Comparison of ENCODE assay signal across 35 cellular contexts in genomic region chr9:127749090-127749787, GRCh38. TPM values are rescaled to one million over a fixed set of nuclear protein-coding genes. Genes with fewer than 3 reads are reported as not detected.
"Had no signal": no experiment of that assay in that cellular context is flagged by ENCODE, and none has a peak within 500 bp of the region (broad histone marks: within the 10 kb centered on the region; RNA-seq: fewer than 3 reads in every experiment).

No MANE protein-coding gene starts in this region.

- H3K36me3 ChIP-seq: brain microvascular endothelial cell, cardiac muscle cell had no signal

- H3K4me3 Mint-ChIP-seq: activated CD8-positive, alpha-beta T cell treated with anti-CD3 and anti-CD28 coated beads for 36 hours; activated naive CD8-positive, alpha-beta T cell treated with anti-CD3 and anti-CD28 coated beads for 36 hours; activated T-cell treated with anti-CD3 and anti-CD28 coated beads, Interleukin-2, amount 50 U/mL, for 72 hours; activated T-helper 17 cell treated with anti-CD3 and anti-CD28 coated beads, Interleukin-2, amount 50 U/mL, for 72 hours had no signal

- H3K27ac Mint-ChIP-seq: activated CD8-positive, alpha-beta T cell treated with anti-CD3 and anti-CD28 coated beads for 36 hours; activated naive CD8-positive, alpha-beta T cell treated with anti-CD3 and anti-CD28 coated beads for 36 hours; activated T-cell treated with anti-CD3 and anti-CD28 coated beads, Interleukin-2, amount 50 U/mL, for 72 hours; activated T-helper 17 cell treated with anti-CD3 and anti-CD28 coated beads, Interleukin-2, amount 50 U/mL, for 72 hours had no signal

- DNase-seq: activated CD4-positive, alpha-beta T cell treated with anti-CD3 and anti-CD28 coated beads for 1 hour; activated CD4-positive, alpha-beta T cell treated with anti-CD3 and anti-CD28 coated beads for 48 hours; activated CD4-positive, alpha-beta T cell treated with anti-CD3 and anti-CD28 coated beads, Interleukin-2, amount 50 U/mL, for 4 hours; activated CD4-positive, CD25-positive, alpha-beta regulatory T cell; activated CD8-positive, alpha-beta T cell treated with anti-CD3 and anti-CD28 coated beads for 36 hours; activated effector memory CD4-positive, alpha-beta T cell treated with anti-CD3 and anti-CD28 coated beads, Interleukin-2, amount 50 U/mL, for 16 hours; activated naive CD4-positive, alpha-beta T cell; activated naive CD4-positive, alpha-beta T cell treated with anti-CD3 and anti-CD28 coated beads, Interleukin-2, amount 50 U/mL, for 16 hours; activated naive CD8-positive, alpha-beta T cell treated with anti-CD3 and anti-CD28 coated beads for 36 hours; activated T-cell treated with anti-CD3 and anti-CD28 coated beads, Interleukin-2, amount 50 U/mL, for 1 hour; activated T-cell treated with anti-CD3 and anti-CD28 coated beads, Interleukin-2, amount 50 U/mL, for 72 hours; amniotic stem cell; aorta; brain microvascular endothelial cell; MM.1S; MV-4-11; NCI-H1092; NCI-H1436 treated with DMSO at 0.1 percent for 48 hours; NCI-H1694 treated with DMSO at 0.1 percent for 48 hours; NCI-H2029; NCI-H345; NCI-H526; NCI-H748 treated with DMSO at 0.1 percent for 48 hours; NK-92 treated with Interleukin-12 subunit alpha and Interleukin-12 subunit beta, amount 100 ng/mL, for 24 hours; PC-3; Peyer's patch; RPMI8226; SIG-M5; SW 1271; T1000; WERI-Rb-1 had no signal

- H3K4me1 ChIP-seq: Peyer's patch had no signal

- H3K9me3 ChIP-seq: Peyer's patch had no signal

- H3K9me3 Mint-ChIP-seq: activated CD8-positive, alpha-beta T cell treated with anti-CD3 and anti-CD28 coated beads for 36 hours; activated naive CD8-positive, alpha-beta T cell treated with anti-CD3 and anti-CD28 coated beads for 36 hours; activated T-cell treated with anti-CD3 and anti-CD28 coated beads, Interleukin-2, amount 50 U/mL, for 72 hours; activated T-helper 17 cell treated with anti-CD3 and anti-CD28 coated beads, Interleukin-2, amount 50 U/mL, for 72 hours had no signal

- H3K4me3 ChIP-seq: cardiac muscle cell, Peyer's patch had no signal

- ATAC-seq: activated CD8-positive, alpha-beta T cell treated with anti-CD3 and anti-CD28 coated beads for 36 hours; activated T-cell treated with anti-CD3 and anti-CD28 coated beads, Interleukin-2, amount 50 U/mL, for 72 hours; activated T-helper 17 cell treated with anti-CD3 and anti-CD28 coated beads, Interleukin-2, amount 50 U/mL, for 72 hours; PC-3 had no signal

- H3K27me3 Mint-ChIP-seq: activated CD8-positive, alpha-beta T cell treated with anti-CD3 and anti-CD28 coated beads for 36 hours; activated naive CD8-positive, alpha-beta T cell treated with anti-CD3 and anti-CD28 coated beads for 36 hours; activated T-helper 17 cell treated with anti-CD3 and anti-CD28 coated beads, Interleukin-2, amount 50 U/mL, for 72 hours had no signal

- H3K27ac ChIP-seq: brain microvascular endothelial cell, cardiac muscle cell, Peyer's patch, WERI-Rb-1 had no signal

- H3K27me3 ChIP-seq: brain microvascular endothelial cell had no signal

RNA-seq across cellular contexts. Expression of gene SH2D3C, which starts 29.2 kb away (rescaled TPM):
- total RNA-seq: LHCN-M2 had no signal

RNA-seq across cellular contexts. Expression of gene TTC16, which starts 33.4 kb away (rescaled TPM):
- total RNA-seq: LHCN-M2, NCI-H460, Peyer's patch had no signal
- polyA plus RNA-seq: aorta, cardiac muscle cell had no signal
